22 cellular contexts compared by ENCODE assay signal in the genomic region with DNA sequence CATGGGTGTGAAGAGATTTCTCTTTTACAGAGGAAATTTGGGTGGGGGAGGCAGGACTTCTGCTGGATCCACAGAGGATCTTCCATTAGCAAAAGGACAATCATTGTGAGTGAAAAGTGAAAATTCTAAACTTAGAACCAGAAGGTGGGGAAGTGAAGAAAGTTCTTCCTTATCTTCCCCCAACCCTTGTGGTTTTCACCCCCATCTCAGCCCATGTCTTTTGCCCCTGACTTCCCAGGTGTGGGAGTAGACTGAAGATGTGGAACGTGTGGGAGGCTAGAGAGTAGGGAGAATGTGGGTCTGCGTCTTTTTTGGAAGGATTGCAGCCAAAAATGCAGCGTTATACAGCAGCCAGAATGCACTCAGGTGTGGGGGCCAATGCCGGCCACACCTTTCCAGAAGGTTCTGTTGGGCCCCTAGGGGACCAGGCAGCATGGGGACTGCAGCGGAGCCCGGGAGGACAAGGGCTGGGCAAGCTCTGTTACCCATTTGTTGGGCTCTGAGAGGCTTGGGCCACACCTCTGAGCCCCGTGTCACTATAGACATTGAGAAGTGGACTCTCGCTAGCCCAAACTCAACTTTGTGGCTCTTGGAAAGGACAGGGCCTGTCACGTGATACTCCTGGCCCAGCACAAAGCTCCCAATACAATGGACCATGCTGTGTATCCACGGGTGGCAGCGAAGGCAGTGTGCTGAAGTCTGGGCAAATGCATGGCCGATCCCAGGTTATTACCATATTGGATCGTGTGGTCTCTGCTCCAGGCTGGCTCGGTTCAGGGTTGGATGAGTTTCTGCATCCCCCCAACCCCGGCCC. TPM values are rescaled to one million over a fixed set of nuclear protein-coding genes. Genes with fewer than 3 reads are reported as not detected.
DNase-seq lines count a peak whose midpoint lies in the region; ATAC-seq and TF ChIP-seq lines count a peak whose summit lies in the region.
"Had no signal": no experiment of that assay in that cellular context is flagged by ENCODE, and none has a peak within 500 bp of the region (broad histone marks: within the 10 kb centered on the region; RNA-seq: fewer than 3 reads in every experiment).

No MANE protein-coding gene starts in this region.

- peaks cover 33% of the 10 kb centered on the region for H3K4me1 Mint-ChIP-seq in chondrocyte (ENCODE audit: low read depth)

- H3K4me3 ChIP-seq in heart left ventricle (no peak overlapping the region), mesodermal cell (ENCODE audit: extremely low read depth, insufficient read depth, low read length, poor library complexity, severe bottlenecking) (no peak overlapping the region), upper lobe of left lung (no peak overlapping the region)
- H3K4me3 ChIP-seq: lung had no signal

- H3K27me3 Mint-ChIP-seq in chondrocyte (ENCODE audit: low read depth) = no peaks in the 10 kb centered on the region

- intact Hi-C loops in heart left ventricle (cut with DNase I) = loop anchor here in 8 of 10 donors (1.0 to 10.0 kb wide), 9 partner anchors 94 to 314 kb away; a partner anchor contains a TSS
- intact Hi-C loops in Right ventricle myocardium superior (cut with DNase I) = loop anchor here (10.0 kb wide), 2 partner anchors 154 to 186 kb away; a partner anchor contains a TSS

- no peaks in the 10 kb centered on the region for H3K36me3 ChIP-seq in heart left ventricle
- no peaks in the 10 kb centered on the region for H3K36me3 ChIP-seq in mesodermal cell (ENCODE audit: control insufficient read depth, insufficient read depth, low read length)
- H3K36me3 ChIP-seq in upper lobe of left lung = no peaks in the 10 kb centered on the region
- H3K36me3 ChIP-seq: BE2C had no signal

- TF ChIP-seq CTCF in heart left ventricle (IDR thresholded peaks at IDR 0.05) (no peak), chondrocyte (IDR thresholded peaks at IDR 0.05) (no peak), upper lobe of left lung (IDR thresholded peaks at IDR 0.05) (no peak)

- H3K27ac Mint-ChIP-seq in chondrocyte (ENCODE audit: unreplicated experiment) = no peak overlapping the region

- no peaks in the 10 kb centered on the region for H3K9me3 Mint-ChIP-seq in chondrocyte (ENCODE audit: low read depth)

- H3K4me1 ChIP-seq in heart left ventricle (peaks cover 2 to 53% (median 39%) of the 10 kb centered on the region in 12 donors), mesodermal cell (ENCODE audit: control insufficient read depth, insufficient read depth, low read length, poor library complexity, severe bottlenecking) (peaks cover 54% of the 10 kb centered on the region), upper lobe of left lung (peaks cover 47 to 54% (median 50%) of the 10 kb centered on the region in 4 donors)

- TF ChIP-seq POLR2A in heart left ventricle (IDR thresholded peaks at IDR 0.05) (no peak), upper lobe of left lung (IDR thresholded peaks at IDR 0.05) (no peak)

- TF ChIP-seq EP300 in upper lobe of left lung (IDR thresholded peaks at IDR 0.05) = no peak

- ATAC-seq in heart left ventricle (no peak), Right ventricle myocardium superior (ENCODE audit: poor library complexity) (no peak), upper lobe of left lung (ENCODE audit: low FRiP score in 2 of 2) (no peak), HG03457 (IDR thresholded peaks at IDR 0.05; ENCODE audit: unreplicated experiment) (no peak), GM21619 (IDR thresholded peaks at IDR 0.05; ENCODE audit: unreplicated experiment) (no peak)

- H3K4me3 Mint-ChIP-seq in chondrocyte (ENCODE audit: unreplicated experiment) = no peak overlapping the region

- DNase-seq in heart left ventricle = peak in 1 of 5 donors; percentile 36
- DNase-seq in Right ventricle myocardium superior = no peak
- peak; percentile 60 for DNase-seq in chondrocyte (ENCODE audit: low spot score)
- DNase-seq in upper lobe of left lung = no peak
- no peak for DNase-seq in NCI-H1694 treated with DMSO at 0.1 percent for 48 hours (lab: John Stamatoyannopoulos, UW)
- DNase-seq: activated CD4-positive, alpha-beta T cell treated with anti-CD3 and anti-CD28 coated beads, Interleukin-2, amount 50 U/mL, for 1 hour; activated CD8-positive, alpha-beta memory T cell treated with anti-CD3 and anti-CD28 coated beads, Interleukin-2, amount 50 U/mL, for 4 hours; activated gamma-delta T cell treated with Interleukin-2 at 50 U/mL for 16 hours; central memory CD4-positive, alpha-beta T cell; effector memory CD4-positive, alpha-beta T cell; NCI-H1048; NCI-H2029 treated with DMSO at 0.1 percent for 48 hours; NCI-H526 treated with DMSO at 0.1 percent for 48 hours; SHP77; stimulated activated CD4-positive, alpha-beta T cell treated with anti-CD3 and anti-CD28 coated beads, Interleukin-4, amount 100 ng/mL, for 1 hour had no signal

- peaks cover 2% of the 10 kb centered on the region for H3K36me3 Mint-ChIP-seq in chondrocyte (ENCODE audit: low read depth)

- peak overlapping the region in 10 of 12 donors; percentile 19 to 93 (median 78) for H3K27ac ChIP-seq in heart left ventricle
- H3K27ac ChIP-seq in mesodermal cell (ENCODE audit: low read depth, low read length, severe bottlenecking) = peak overlapping the region; percentile 97
- peak overlapping the region; percentile 29 to 86 (median 62) for H3K27ac ChIP-seq in upper lobe of left lung

- WGBS in heart left ventricle, 4 donors = 58 to 70% (median 66%) methylated on average over 10 to 15 of the region's 15 CpGs
- 87 to 91% methylated on average over 12 to 14 of the region's 15 CpGs for WGBS in mesodermal cell (ENCODE audit: insufficient coverage in 2 of 2), 2 experiments
- WGBS in upper lobe of left lung, 2 donors = 70 to 75% methylated on average over 6 to 15 of the region's 15 CpGs

- H3K9me3 ChIP-seq in heart left ventricle (no peaks in the 10 kb centered on the region), mesodermal cell (ENCODE audit: control insufficient read depth, low read length) (peaks cover 11% of the 10 kb centered on the region), upper lobe of left lung (no peaks in the 10 kb centered on the region)
- H3K9me3 ChIP-seq: BE2C had no signal

- H3K27me3 ChIP-seq in heart left ventricle (no peaks in the 10 kb centered on the region), upper lobe of left lung (no peaks in the 10 kb centered on the region)
- H3K27me3 ChIP-seq: BE2C had no signal

RNA-seq across cellular contexts. Expression of a gene that starts 32.8 kb away (rescaled TPM):
- total RNA-seq in heart left ventricle (under 1 TPM in 5 of 9 donors, not detected in 4; 0.04 to 0.42 (median 0.13) TPM), Right ventricle myocardium superior (0.22 TPM), chondrocyte (not detected in 3 replicates), upper lobe of left lung (not detected)
- polyA plus RNA-seq in heart left ventricle = under 1 TPM in 1 of 2 donors, not detected in 1; 0.23 TPM
- polyA plus RNA-seq in mesodermal cell (2013, experiment 1 of 2) = not detected
- polyA plus RNA-seq in mesodermal cell (2013, experiment 2 of 2) = not detected
- total RNA-seq: A172, lung, myocyte had no signal
- polyA plus RNA-seq: lung had no signal
